In the genomic region with DNA sequence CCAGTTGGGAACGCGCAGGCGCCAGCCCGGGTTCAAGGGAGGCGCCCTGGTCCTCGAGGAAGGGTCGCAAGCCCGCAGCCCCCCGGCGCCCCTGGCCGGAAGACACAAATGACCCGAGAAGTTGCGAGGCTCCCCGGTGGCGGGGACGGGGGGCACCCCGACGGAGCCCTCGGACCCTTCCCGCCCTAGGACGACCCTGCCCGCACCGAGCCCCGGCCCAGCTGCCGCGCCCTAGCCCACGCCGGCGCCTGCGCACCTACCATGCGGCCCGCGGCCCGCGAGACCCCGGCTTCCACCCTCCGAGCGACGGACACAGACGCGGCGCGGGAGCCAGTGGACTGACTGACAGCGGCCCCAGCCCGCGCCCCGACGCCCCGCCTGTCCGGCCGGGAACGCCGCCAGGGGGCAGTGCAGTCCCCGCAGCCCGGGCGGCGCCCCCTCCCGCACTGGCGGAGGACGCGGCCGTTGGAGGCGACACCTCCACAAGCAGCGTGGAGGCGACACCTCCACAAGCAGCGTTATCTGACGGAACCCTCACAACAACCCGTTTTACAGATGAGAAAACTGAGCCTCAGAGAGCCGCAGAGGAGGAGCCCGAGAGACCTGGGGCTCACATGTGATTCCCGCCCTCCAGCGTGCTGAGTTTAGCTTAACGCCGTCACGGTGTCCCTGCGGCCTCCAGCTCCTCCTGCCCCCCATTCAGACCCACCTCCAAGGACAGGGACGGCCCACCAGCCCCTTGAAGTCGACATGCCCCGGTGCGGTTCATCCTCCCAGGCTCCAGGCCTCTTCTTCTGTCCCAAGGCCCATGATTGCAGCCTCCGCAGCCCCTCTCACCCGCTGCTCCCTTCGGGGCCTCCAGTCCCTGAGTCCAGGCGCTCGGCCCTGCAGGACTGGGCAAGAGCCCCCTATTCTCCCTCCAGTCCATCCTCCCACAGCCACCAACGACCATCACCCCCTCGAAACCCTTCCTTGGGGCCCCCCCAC, we compare ENCODE assay signal across 1 cellular context.
A peak's percentile ranks its signal among the peaks of the same experiment; 100 is the strongest.
TF ChIP-seq lines count a peak whose summit lies in the region.

A gene with protein sequence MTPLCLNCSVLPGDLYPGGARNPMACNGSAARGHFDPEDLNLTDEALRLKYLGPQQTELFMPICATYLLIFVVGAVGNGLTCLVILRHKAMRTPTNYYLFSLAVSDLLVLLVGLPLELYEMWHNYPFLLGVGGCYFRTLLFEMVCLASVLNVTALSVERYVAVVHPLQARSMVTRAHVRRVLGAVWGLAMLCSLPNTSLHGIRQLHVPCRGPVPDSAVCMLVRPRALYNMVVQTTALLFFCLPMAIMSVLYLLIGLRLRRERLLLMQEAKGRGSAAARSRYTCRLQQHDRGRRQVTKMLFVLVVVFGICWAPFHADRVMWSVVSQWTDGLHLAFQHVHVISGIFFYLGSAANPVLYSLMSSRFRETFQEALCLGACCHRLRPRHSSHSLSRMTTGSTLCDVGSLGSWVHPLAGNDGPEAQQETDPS (minus strand): TSS at position 347 of the 987 bp plus-strand sequence. CDS start 84 bp downstream, at position 263.

TF ChIP-seq in H1, 55 proteins besides CTCF, POLR2A, EP300 and RAD21:
- TF ChIP-seq CREB1 (IDR thresholded peaks at IDR 0.05): 0 out of 2 replicates have a peak, but pooled peaks have one; percentile 27
- TF ChIP-seq YY1 (IDR thresholded peaks at IDR 0.05; ENCODE audit: low read depth, low read length): peak; percentile 46; the same call in 1 of the 2 replicates
- TF ChIP-seq MAFK (IDR thresholded peaks at IDR 0.05; ENCODE audit: low read depth, low read length): no peak
- no peak for TF ChIP-seq SP1 (IDR thresholded peaks at IDR 0.05; ENCODE audit: low read depth, low read length)
- TF ChIP-seq KDM1A (IDR thresholded peaks at IDR 0.05; ENCODE audit: borderline replicate concordance, low read length): peak; percentile 97
- no peak for TF ChIP-seq TEAD4 (IDR thresholded peaks at IDR 0.05; ENCODE audit: low read depth, low read length)
- peak; percentile 59 for TF ChIP-seq ASH2L (IDR thresholded peaks at IDR 0.05; ENCODE audit: low read length)
- TF ChIP-seq HDAC2 (IDR thresholded peaks at IDR 0.05; ENCODE audit: borderline replicate concordance in 1 of 2, low read depth in 2 of 2, low read length in 2 of 2): peak in 1 of 2 experiments; percentile 93; a peak in 2 of 4 replicates
- TF ChIP-seq TAF7 (optimal IDR thresholded peaks at IDR 0.05; ENCODE audit: borderline replicate concordance, low read depth, low read length): peak; percentile 20
- TF ChIP-seq POU5F1 (IDR thresholded peaks at IDR 0.05; ENCODE audit: low read depth, low read length): no peak
- TF ChIP-seq, protein P1, sequence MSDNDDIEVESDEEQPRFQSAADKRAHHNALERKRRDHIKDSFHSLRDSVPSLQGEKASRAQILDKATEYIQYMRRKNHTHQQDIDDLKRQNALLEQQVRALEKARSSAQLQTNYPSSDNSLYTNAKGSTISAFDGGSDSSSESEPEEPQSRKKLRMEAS (IDR thresholded peaks at IDR 0.05): peak; percentile 69
- 0 out of 2 replicates have a peak, but pooled peaks have one; percentile 18 for TF ChIP-seq TAF1 (IDR thresholded peaks at IDR 0.05; ENCODE audit: low read depth, low read length)
- 0 out of 4 replicates have a peak, but pooled peaks of 1 of the 2 experiments have one; percentile 44 for TF ChIP-seq SIN3A (conservative IDR thresholded peaks at IDR 0.05 in 1 of 2, IDR thresholded peaks at IDR 0.05 in 1 of 2; ENCODE audit: low read depth in 1 of 2, low read length in 2 of 2)
- no peak for TF ChIP-seq KDM5A (IDR thresholded peaks at IDR 0.05; ENCODE audit: low read length)
- TF ChIP-seq GTF2F1 (IDR thresholded peaks at IDR 0.05; ENCODE audit: borderline replicate concordance, low read depth, low read length): no peak
- TF ChIP-seq KDM4A (IDR thresholded peaks at IDR 0.05; ENCODE audit: low read depth, low read length, severe bottlenecking): peak; percentile 66
- TF ChIP-seq CHD2 (IDR thresholded peaks at IDR 0.05; ENCODE audit: low read length): 0 out of 2 replicates have a peak, but pooled peaks have one; percentile 2
- TF ChIP-seq EZH2 (IDR thresholded peaks at IDR 0.05; ENCODE audit: low read depth, low read length, severe bottlenecking): peak; percentile 23
- TF ChIP-seq, protein P2, sequence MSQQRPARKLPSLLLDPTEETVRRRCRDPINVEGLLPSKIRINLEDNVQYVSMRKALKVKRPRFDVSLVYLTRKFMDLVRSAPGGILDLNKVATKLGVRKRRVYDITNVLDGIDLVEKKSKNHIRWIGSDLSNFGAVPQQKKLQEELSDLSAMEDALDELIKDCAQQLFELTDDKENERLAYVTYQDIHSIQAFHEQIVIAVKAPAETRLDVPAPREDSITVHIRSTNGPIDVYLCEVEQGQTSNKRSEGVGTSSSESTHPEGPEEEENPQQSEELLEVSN (IDR thresholded peaks at IDR 0.05): peak; percentile 78
- 0 out of 2 replicates have a peak, but pooled peaks have one; percentile 23 for TF ChIP-seq SUZ12 (IDR thresholded peaks at IDR 0.05; ENCODE audit: low read length)
- TF ChIP-seq SP4 (IDR thresholded peaks at IDR 0.05; ENCODE audit: low read length): 0 out of 2 replicates have a peak, but pooled peaks have one; percentile 19
- no peak for TF ChIP-seq GABPA (IDR thresholded peaks at IDR 0.05; ENCODE audit: borderline replicate concordance, insufficient read depth, low read length)
- TF ChIP-seq PHF8 (conservative IDR thresholded peaks at IDR 0.05; ENCODE audit: low read depth, low read length): 0 out of 2 replicates have a peak, but pooled peaks have one; percentile 27
- TF ChIP-seq CEBPB (IDR thresholded peaks at IDR 0.05; ENCODE audit: low read depth, low read length): no peak
